1 cellular context compared by ENCODE assay signal in the genomic region with DNA sequence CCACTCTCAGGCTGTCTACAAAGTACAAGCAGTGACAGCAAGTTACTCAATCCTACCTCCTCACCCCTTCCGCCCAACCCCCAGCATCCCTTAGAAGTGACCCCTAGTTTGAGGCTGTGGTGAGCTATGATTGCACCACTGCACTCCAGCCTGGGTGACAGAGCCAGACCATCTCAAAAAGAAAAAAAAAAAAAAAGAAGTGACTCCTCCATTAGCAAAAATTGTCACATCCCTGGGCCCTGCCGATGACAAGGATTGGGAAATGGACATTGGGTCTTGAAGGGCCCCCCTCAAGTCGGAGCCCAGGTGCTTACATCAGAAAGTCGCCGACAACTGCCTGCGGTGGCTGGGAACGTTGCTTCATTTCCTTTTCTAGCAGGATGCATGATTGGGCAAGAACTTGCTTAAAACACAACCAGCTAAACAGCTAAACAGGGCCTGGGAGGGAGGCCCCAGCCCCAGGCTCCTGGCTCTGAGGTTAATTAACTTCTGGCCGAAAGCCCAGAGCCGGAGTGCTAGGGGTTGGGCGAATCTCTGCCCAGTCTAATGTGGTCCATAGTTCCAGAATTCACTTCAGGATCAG.
TF ChIP-seq lines count a peak whose summit lies in the region.

No MANE protein-coding gene starts in this region.

TF ChIP-seq in HepG2, 621 proteins besides CTCF, POLR2A, EP300 and RAD21 (continued from another document):
- TF ChIP-seq, protein P1, sequence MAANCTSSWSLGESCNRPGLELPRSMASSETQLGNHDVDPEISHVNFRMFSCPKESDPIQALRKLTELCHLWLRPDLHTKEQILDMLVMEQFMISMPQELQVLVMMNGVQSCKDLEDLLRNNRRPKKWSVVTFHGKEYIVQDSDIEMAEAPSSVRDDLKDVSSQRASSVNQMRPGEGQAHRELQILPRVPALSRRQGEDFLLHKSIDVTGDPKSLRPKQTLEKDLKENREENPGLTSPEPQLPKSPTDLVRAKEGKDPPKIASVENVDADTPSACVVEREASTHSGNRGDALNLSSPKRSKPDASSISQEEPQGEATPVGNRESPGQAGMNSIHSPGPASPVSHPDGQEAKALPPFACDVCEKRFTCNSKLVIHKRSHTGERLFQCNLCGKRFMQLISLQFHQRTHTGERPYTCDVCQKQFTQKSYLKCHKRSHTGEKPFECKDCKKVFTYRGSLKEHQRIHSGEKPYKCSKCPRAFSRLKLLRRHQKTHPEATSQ (CRISPR knock-in tag; IDR thresholded peaks at IDR 0.05; ENCODE audit: borderline replicate concordance), result 0 out of 2 replicates have a peak, but pooled peaks have one; percentile 19
- TF ChIP-seq, protein P2, sequence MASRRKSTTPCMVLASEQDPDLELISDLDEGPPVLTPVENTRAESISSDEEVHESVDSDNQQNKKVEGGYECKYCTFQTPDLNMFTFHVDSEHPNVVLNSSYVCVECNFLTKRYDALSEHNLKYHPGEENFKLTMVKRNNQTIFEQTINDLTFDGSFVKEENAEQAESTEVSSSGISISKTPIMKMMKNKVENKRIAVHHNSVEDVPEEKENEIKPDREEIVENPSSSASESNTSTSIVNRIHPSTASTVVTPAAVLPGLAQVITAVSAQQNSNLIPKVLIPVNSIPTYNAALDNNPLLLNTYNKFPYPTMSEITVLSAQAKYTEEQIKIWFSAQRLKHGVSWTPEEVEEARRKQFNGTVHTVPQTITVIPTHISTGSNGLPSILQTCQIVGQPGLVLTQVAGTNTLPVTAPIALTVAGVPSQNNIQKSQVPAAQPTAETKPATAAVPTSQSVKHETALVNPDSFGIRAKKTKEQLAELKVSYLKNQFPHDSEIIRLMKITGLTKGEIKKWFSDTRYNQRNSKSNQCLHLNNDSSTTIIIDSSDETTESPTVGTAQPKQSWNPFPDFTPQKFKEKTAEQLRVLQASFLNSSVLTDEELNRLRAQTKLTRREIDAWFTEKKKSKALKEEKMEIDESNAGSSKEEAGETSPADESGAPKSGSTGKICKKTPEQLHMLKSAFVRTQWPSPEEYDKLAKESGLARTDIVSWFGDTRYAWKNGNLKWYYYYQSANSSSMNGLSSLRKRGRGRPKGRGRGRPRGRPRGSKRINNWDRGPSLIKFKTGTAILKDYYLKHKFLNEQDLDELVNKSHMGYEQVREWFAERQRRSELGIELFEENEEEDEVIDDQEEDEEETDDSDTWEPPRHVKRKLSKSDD (CRISPR knock-in tag; IDR thresholded peaks at IDR 0.05; ENCODE audit: low read depth), result no peak
- TF ChIP-seq ARNT2 (CRISPR knock-in tag; IDR thresholded peaks at IDR 0.05; ENCODE audit: low read depth), result 0 out of 2 replicates have a peak, but pooled peaks have one; percentile 12
- no peak for TF ChIP-seq ZNF891 (CRISPR knock-in tag; IDR thresholded peaks at IDR 0.05)
- TF ChIP-seq ZNF230 (CRISPR knock-in tag; IDR thresholded peaks at IDR 0.05), result no peak
- no peak for TF ChIP-seq ZKSCAN1 (IDR thresholded peaks at IDR 0.05; ENCODE audit: low read length)
- TF ChIP-seq ZBTB4 (CRISPR knock-in tag; IDR thresholded peaks at IDR 0.05; ENCODE audit: borderline replicate concordance), result no peak
- no peak for TF ChIP-seq SYNCRIP (IDR thresholded peaks at IDR 0.05; ENCODE audit: insufficient read depth, low read depth, low read length)
- peak; percentile 51; the same call in 1 of the 2 replicates for TF ChIP-seq MTA1 (CRISPR knock-in tag; IDR thresholded peaks at IDR 0.05; ENCODE audit: borderline replicate concordance)
- TF ChIP-seq KMT2A (CRISPR knock-in tag; IDR thresholded peaks at IDR 0.05), result no peak
- TF ChIP-seq, protein P3, sequence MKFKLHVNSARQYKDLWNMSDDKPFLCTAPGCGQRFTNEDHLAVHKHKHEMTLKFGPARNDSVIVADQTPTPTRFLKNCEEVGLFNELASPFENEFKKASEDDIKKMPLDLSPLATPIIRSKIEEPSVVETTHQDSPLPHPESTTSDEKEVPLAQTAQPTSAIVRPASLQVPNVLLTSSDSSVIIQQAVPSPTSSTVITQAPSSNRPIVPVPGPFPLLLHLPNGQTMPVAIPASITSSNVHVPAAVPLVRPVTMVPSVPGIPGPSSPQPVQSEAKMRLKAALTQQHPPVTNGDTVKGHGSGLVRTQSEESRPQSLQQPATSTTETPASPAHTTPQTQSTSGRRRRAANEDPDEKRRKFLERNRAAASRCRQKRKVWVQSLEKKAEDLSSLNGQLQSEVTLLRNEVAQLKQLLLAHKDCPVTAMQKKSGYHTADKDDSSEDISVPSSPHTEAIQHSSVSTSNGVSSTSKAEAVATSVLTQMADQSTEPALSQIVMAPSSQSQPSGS (CRISPR knock-in tag; IDR thresholded peaks at IDR 0.05), result no peak
